ENCODE assay signal across 19 cellular contexts in the genomic region with DNA sequence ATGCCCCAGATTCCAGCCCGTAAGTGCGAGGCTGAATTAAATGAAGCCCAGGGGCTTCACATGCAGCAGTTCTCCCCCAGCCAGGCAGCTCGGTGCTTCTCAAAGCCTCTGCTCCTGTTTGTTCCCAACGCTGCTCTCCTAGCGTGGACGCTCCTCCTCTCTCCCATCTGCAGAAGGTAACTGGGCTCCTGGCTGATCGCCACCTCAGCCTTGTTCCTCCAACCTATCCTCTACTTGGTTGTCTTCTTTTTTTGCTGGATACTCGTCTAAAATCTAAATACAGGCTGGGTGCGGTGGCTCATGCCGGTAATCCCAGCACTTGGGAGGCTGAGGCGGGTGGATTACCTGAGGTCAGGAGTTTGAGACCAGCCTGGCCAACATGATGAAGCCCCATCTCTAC.
A peak's percentile ranks its signal among the peaks of the same experiment; 100 is the strongest.
DNase-seq lines count a peak whose midpoint lies in the region; ATAC-seq and TF ChIP-seq lines count a peak whose summit lies in the region.
"Had no signal": no experiment of that assay in that cellular context is flagged by ENCODE, and none has a peak within 500 bp of the region (broad histone marks: within the 10 kb centered on the region; RNA-seq: fewer than 3 reads in every experiment).

No MANE protein-coding gene starts in this region.

- no TSS peak for BruUV-seq in Caco-2 (replicated peaks; lab: Mats Ljungman, UMichigan)

- no peak overlapping the region for H3K4me3 ChIP-seq in Caco-2 (ENCODE audit: low read depth, low read length)
- no peak overlapping the region for H3K4me3 ChIP-seq in trophoblast cell (ENCODE audit: low read depth, low read length)
- H3K4me3 ChIP-seq: BLaER1 treated with 17β-estradiol and CSF1 and Interleukin-3, amounts not matched to agents 10 nM and 100 nM; HAP-1 had no signal

- H3K4me3 Mint-ChIP-seq in activated CD8-positive, alpha-beta memory T cell treated with anti-CD3 and anti-CD28 coated beads, Interleukin-2, amount 10 ng/mL, durations not matched to agents 7 days and 5 days, result no peak overlapping the region
- no peak overlapping the region for H3K4me3 Mint-ChIP-seq in Caco-2 (ENCODE audit: unreplicated experiment)
- H3K4me3 Mint-ChIP-seq: CD14-positive monocyte; CD4-positive, alpha-beta T cell; CD8-positive, alpha-beta memory T cell; HFFc6 had no signal

- POLR2A ChIA-PET in Caco-2 (lab: Charles Lee), result no interaction called here

- no peaks in the 10 kb centered on the region for H3K27me3 ChIP-seq in Caco-2 (replicated peaks; ENCODE audit: control insufficient read depth, insufficient read depth, low read length)
- no peaks in the 10 kb centered on the region for H3K27me3 ChIP-seq in trophoblast cell (ENCODE audit: insufficient read depth, low read length)
- H3K27me3 ChIP-seq: BE2C; BLaER1 treated with 17β-estradiol and CSF1 and Interleukin-3, amounts not matched to agents 10 nM and 100 nM had no signal

- no peaks in the 10 kb centered on the region for H3K9me3 Mint-ChIP-seq in activated CD8-positive, alpha-beta memory T cell treated with anti-CD3 and anti-CD28 coated beads, Interleukin-2, amount 10 ng/mL, durations not matched to agents 7 days and 5 days (ENCODE audit: low read depth)
- no peaks in the 10 kb centered on the region for H3K9me3 Mint-ChIP-seq in Caco-2 (ENCODE audit: unreplicated experiment)
- H3K9me3 Mint-ChIP-seq: CD4-positive, alpha-beta T cell; CD8-positive, alpha-beta memory T cell; HFFc6 had no signal

- intact Hi-C loops in Caco-2 (cut with micrococcal nuclease; ENCODE audit: unreplicated experiment), result no loop called here

- H2BK12ac ChIP-seq in trophoblast cell (ENCODE audit: low read length), result no peak overlapping the region

- H3K4me1 ChIP-seq in Caco-2 (no peaks in the 10 kb centered on the region), trophoblast cell (ENCODE audit: control insufficient read depth in 1 of 2, insufficient read depth in 2 of 2, low read length in 2 of 2) (no peaks in the 10 kb centered on the region)
- H3K4me1 ChIP-seq: BE2C, HAP-1 had no signal

- H3K9ac ChIP-seq in trophoblast cell (ENCODE audit: low read length), result no peak overlapping the region
- H3K9ac ChIP-seq: BLaER1 treated with 17β-estradiol and CSF1 and Interleukin-3, amounts not matched to agents 10 nM and 100 nM had no signal

- H2AK5ac ChIP-seq in trophoblast cell (ENCODE audit: low read length), result no peak overlapping the region

- CTCF ChIA-PET in activated CD8-positive, alpha-beta memory T cell treated with anti-CD3 and anti-CD28 coated beads, Interleukin-2, amount 10 ng/mL, durations not matched to agents 7 days and 5 days (lab: Charles Lee), result no interaction called here
- CTCF ChIA-PET in Caco-2 (lab: Charles Lee), result no interaction called here

- no peak overlapping the region for H2BK5ac ChIP-seq in trophoblast cell (ENCODE audit: low read depth, low read length, poor library complexity)

- no CpG with 5 or more reads among the region's 11 CpGs for WGBS in trophoblast cell (ENCODE audit: extremely low coverage, insufficient coverage, insufficient read length)

- no peak overlapping the region for H4K12ac ChIP-seq in trophoblast cell (ENCODE audit: low read depth, low read length)

- no peaks in the 10 kb centered on the region for H3K36me3 Mint-ChIP-seq in activated CD8-positive, alpha-beta memory T cell treated with anti-CD3 and anti-CD28 coated beads, Interleukin-2, amount 10 ng/mL, durations not matched to agents 7 days and 5 days
- peaks cover 73% of the 10 kb centered on the region for H3K36me3 Mint-ChIP-seq in Caco-2 (ENCODE audit: insufficient read depth, unreplicated experiment)
- H3K36me3 Mint-ChIP-seq: CD8-positive, alpha-beta memory T cell had no signal

- no peak overlapping the region for H3K27ac ChIP-seq in trophoblast cell (ENCODE audit: low read depth, low read length)
- H3K27ac ChIP-seq: 22Rv1; BLaER1 treated with 17β-estradiol and CSF1 and Interleukin-3, amounts not matched to agents 10 nM and 100 nM had no signal

- H3K27ac Mint-ChIP-seq in activated CD8-positive, alpha-beta memory T cell treated with anti-CD3 and anti-CD28 coated beads, Interleukin-2, amount 10 ng/mL, durations not matched to agents 7 days and 5 days, result no peak overlapping the region
- H3K27ac Mint-ChIP-seq in Caco-2 (ENCODE audit: unreplicated experiment), result peak overlapping the region; percentile 11
- H3K27ac Mint-ChIP-seq: CD4-positive, alpha-beta T cell; CD8-positive, alpha-beta memory T cell; HFFc6 had no signal

- H3K4me2 ChIP-seq in trophoblast cell (ENCODE audit: low read length), result no peak overlapping the region
- H3K4me2 ChIP-seq: BLaER1 treated with 17β-estradiol and CSF1 and Interleukin-3, amounts not matched to agents 10 nM and 100 nM had no signal

- H3K4me1 Mint-ChIP-seq in activated CD8-positive, alpha-beta memory T cell treated with anti-CD3 and anti-CD28 coated beads, Interleukin-2, amount 10 ng/mL, durations not matched to agents 7 days and 5 days, result no peaks in the 10 kb centered on the region
- H3K4me1 Mint-ChIP-seq in Caco-2 (ENCODE audit: low read depth, unreplicated experiment), result no peaks in the 10 kb centered on the region
- H3K4me1 Mint-ChIP-seq: CD8-positive, alpha-beta memory T cell had no signal

- H3K9me3 ChIP-seq in Caco-2 (no peaks in the 10 kb centered on the region), trophoblast cell (ENCODE audit: insufficient read depth, low read depth, low read length) (no peaks in the 10 kb centered on the region)
- H3K9me3 ChIP-seq: BE2C; BLaER1 treated with 17β-estradiol and CSF1 and Interleukin-3, amounts not matched to agents 10 nM and 100 nM; HAP-1 had no signal

- peak overlapping the region; percentile 27 for H3K23ac ChIP-seq in trophoblast cell (ENCODE audit: low read length)

- TF ChIP-seq CTCF in Caco-2 (IDR thresholded peaks at IDR 0.05; ENCODE audit: insufficient read depth in 1 of 2, low read depth in 1 of 2, low read length in 1 of 2, severe bottlenecking in 1 of 2, unreplicated experiment in 1 of 2), result no peak

- H3K4ac ChIP-seq in trophoblast cell (ENCODE audit: low read depth, low read length), result no peak overlapping the region

- H2AFZ ChIP-seq in trophoblast cell (ENCODE audit: insufficient read depth, low read length, poor library complexity), result no peak overlapping the region

- H2BK120ac ChIP-seq in trophoblast cell (ENCODE audit: insufficient read depth, low read length, poor library complexity), result no peak overlapping the region

- no peaks in the 10 kb centered on the region for H3K79me2 ChIP-seq in trophoblast cell (ENCODE audit: control insufficient read depth, insufficient read depth, low read length, poor library complexity)

- H4K8ac ChIP-seq in trophoblast cell (ENCODE audit: low read depth, low read length), result no peak overlapping the region

- no peak overlapping the region for H3K18ac ChIP-seq in trophoblast cell (ENCODE audit: low read length)

- peaks cover 3% of the 10 kb centered on the region for H3K27me3 Mint-ChIP-seq in activated CD8-positive, alpha-beta memory T cell treated with anti-CD3 and anti-CD28 coated beads, Interleukin-2, amount 10 ng/mL, durations not matched to agents 7 days and 5 days
- H3K27me3 Mint-ChIP-seq in Caco-2 (ENCODE audit: insufficient read depth, unreplicated experiment), result no peaks in the 10 kb centered on the region
- H3K27me3 Mint-ChIP-seq: CD4-positive, alpha-beta T cell; CD8-positive, alpha-beta memory T cell had no signal

- peak; percentile 22 for DNase-seq in activated CD8-positive, alpha-beta memory T cell treated with anti-CD3 and anti-CD28 coated beads, Interleukin-2, amount 10 ng/mL, durations not matched to agents 7 days and 5 days
- DNase-seq in activated CD8-positive, alpha-beta memory T cell treated with anti-CD3 and anti-CD28 coated beads for 24 hours, result no peak
- no peak for DNase-seq in Caco-2
- peak; percentile 37 for DNase-seq in ecto neural progenitor cell (ENCODE audit: low spot score)
- DNase-seq in trophoblast cell, result no peak
- DNase-seq in Ammon's horn (ENCODE audit: low spot score), result no peak
- DNase-seq: BE2C; Calu3; CD4-positive, alpha-beta T cell; CD8-positive, alpha-beta memory T cell; DMS53; DMS79 treated with DMSO at 0.1 percent for 48 hours; GF-D8; HFFc6 had no signal

- H3K14ac ChIP-seq in trophoblast cell (ENCODE audit: low read length), result no peak overlapping the region

- no peak overlapping the region for H4K91ac ChIP-seq in trophoblast cell (ENCODE audit: low read depth, low read length)

- H3K36me3 ChIP-seq in Caco-2 (ENCODE audit: control insufficient read depth, insufficient read depth, low read length), result peaks cover 4% of the 10 kb centered on the region
- peaks cover 25 to 49% of the 10 kb centered on the region in 2 experiments for H3K36me3 ChIP-seq in trophoblast cell (ENCODE audit: control insufficient read depth in 1 of 2, insufficient read depth in 2 of 2, low read length in 2 of 2)
- H3K36me3 ChIP-seq: BE2C had no signal

- no peaks in the 10 kb centered on the region for H3K79me1 ChIP-seq in trophoblast cell (ENCODE audit: low read length)

- ATAC-seq in activated CD8-positive, alpha-beta memory T cell treated with anti-CD3 and anti-CD28 coated beads, Interleukin-2, amount 10 ng/mL, durations not matched to agents 7 days and 5 days, result no peak
- no peak for ATAC-seq in HG03354 (IDR thresholded peaks at IDR 0.05; ENCODE audit: poor library complexity, severe bottlenecking, unreplicated experiment)

Comparison
In these comparisons a context has a peak if more than half of its experiments do, and no peak if none do; other contexts are left out.
1. DNase-seq: peak in activated CD8-positive, alpha-beta memory T cell treated with anti-CD3 and anti-CD28 coated beads, Interleukin-2, amount 10 ng/mL, durations not matched to agents 7 days and 5 days (single experiment) and ecto neural progenitor cell (single experiment); none in activated CD8-positive, alpha-beta memory T cell treated with anti-CD3 and anti-CD28 coated beads for 24 hours (single experiment), Caco-2 (0 of 2), trophoblast cell (0 of 2) and Ammon's horn (single experiment).